ENCODE assay signal across 8 cellular contexts in the genomic region with DNA sequence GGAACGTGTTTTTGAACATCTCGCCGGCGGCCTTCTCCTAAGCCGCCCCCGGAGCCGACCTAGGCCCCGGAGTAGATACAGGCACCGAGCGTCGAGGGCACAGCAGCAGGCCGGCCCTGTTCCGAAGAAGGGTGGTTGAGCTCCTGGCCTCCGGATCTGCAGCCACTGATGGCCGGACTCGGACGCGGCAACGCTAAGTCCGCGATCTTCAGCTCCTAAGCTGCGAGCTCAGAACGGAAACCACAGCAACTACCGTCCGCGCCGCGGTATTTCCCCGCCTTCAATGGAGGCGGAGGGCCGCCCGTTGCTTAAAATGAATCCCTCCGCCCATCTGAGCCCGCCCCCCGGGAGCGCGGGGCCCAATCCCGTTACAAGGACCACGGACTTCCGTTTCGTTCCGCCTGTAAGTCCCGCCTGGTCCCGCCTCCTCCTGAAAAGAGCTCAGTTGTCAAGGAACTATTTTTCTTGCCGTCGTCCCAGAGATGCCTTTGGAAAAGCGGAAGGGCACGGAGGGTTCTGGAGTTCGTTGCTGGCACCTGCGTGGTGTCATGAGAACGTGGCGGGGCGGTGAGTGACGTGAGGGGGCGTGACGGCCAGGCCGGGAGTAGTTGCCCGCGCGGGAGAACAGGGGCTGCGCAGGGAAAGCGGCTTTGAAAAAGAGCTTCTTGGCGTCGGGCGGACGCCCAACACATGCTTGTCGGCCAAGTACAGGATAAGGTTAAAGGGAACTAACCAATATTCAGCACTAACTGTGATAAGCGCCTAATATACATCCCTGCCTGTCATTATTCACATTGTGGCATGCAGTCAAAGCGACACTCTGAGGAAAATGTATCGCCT. TPM values are rescaled to one million over a fixed set of nuclear protein-coding genes. Genes with fewer than 3 reads are reported as not detected.
DNase-seq lines count a peak whose midpoint lies in the region; ATAC-seq lines count a peak whose summit lies in the region.

CFAP20 (minus strand) TSS at position 285 of the 840 bp plus-strand sequence; CDS start at position 19, 266 bp downstream.

- H3K4me3 Mint-ChIP-seq in IgD-negative memory B cell, result peak within 1 kb of the TSS; percentile 92 to 99 (median 98)

- peaks cover 0 to 2% (median 0%) of the 10 kb centered on the region in 3 donors for H3K9me3 Mint-ChIP-seq in IgD-negative memory B cell

- ATAC-seq in GM21529 (IDR thresholded peaks at IDR 0.05; ENCODE audit: unreplicated experiment), result peak; percentile 84

- H3K36me3 Mint-ChIP-seq in IgD-negative memory B cell, result no peaks in the 10 kb centered on the region

- H3K4me1 Mint-ChIP-seq in IgD-negative memory B cell, result peaks cover 33 to 42% (median 33%) of the 10 kb centered on the region in 3 donors

- H3K27me3 Mint-ChIP-seq in IgD-negative memory B cell, result peaks cover 2% of the 10 kb centered on the region

- H3K27ac Mint-ChIP-seq in IgD-negative memory B cell, result peak within 1 kb of the TSS; percentile 89 to 99 (median 96)

- DNase-seq in DMS 273 treated with DMSO at 0.1 percent for 48 hours (lab: John Stamatoyannopoulos, UW) (peak; percentile 99), OCI-M2 (lab: John Stamatoyannopoulos, UW; ENCODE audit: unreplicated experiment) (peak; percentile 77), activated T-cell treated with anti-CD3 and anti-CD28 coated beads for 4 hours (peak; percentile 96), epidermal melanocyte (ENCODE audit: insufficient read length, low spot score) (peak; percentile 81), middle frontal gyrus (ENCODE audit: extremely low spot score, low spot score) (peak; percentile 95)
- peak; percentile 94 to 95 for DNase-seq in stimulated activated CD8-positive, alpha-beta memory T cell treated with anti-CD3 and anti-CD28 coated beads, Interleukin-2, amount 100 ng/mL, for 48 hours (ENCODE audit: low read depth in 2 of 2)

RNA-seq across cellular contexts. Expression of gene CFAP20, which starts in this region (rescaled TPM):
- 29.2 TPM for polyA plus RNA-seq in IgD-negative memory B cell

Comparison
In these comparisons a context has a peak if more than half of its experiments do, and no peak if none do; other contexts are left out.
1. Peak in every context shown above with its lines: DNase-seq and ATAC-seq.